In the genomic region with DNA sequence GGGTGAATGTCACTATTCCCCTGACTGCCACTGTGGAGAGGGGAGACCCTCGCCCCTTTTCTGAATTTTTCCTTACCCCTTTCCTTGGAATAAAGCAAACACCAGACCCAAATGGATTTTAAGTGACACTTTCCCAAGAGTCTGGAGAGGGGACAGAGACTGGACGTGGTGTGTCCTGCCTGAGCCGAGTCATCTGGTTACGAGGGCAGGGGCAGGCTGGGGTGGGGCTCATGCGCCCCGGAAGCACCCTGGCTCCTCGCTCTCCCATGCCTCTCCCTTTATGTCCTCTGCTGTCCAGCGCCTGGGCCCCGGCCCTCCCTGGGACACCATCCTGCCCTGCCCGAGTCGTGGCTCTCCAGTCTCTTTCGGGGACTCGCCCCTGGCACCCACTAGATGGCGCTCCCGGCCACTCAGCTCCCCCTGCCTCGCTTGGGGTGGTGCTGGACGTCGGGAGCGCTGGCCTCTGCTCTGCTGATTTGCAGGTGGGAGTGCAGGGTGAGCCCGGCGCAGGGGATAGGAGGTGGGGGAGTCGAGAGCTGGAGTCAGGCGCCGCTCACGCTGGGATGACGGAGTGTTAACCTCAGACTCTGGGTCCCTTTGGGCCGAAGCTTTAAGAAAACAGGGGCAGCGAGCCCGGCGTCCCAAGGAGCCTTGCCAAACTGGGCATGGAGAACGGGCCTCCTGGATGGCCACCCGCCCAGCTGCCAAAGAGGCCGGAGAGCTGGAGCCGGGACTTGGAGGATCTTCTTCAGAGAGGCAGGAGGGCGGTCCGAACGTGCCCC, we compare ENCODE assay signal across 8 cellular contexts.
DNase-seq lines count a peak whose midpoint lies in the region; ATAC-seq and TF ChIP-seq lines count a peak whose summit lies in the region.

No MANE protein-coding gene starts in this region.

- no peaks in the 10 kb centered on the region; a peak in 1 of 22 replicates for H4K20me1 ChIP-seq in BLaER1 treated with 17β-estradiol and CSF1 and Interleukin-3, amounts not matched to agents 10 nM and 100 nM

- H3K9me3 ChIP-seq in BLaER1 treated with 17β-estradiol and CSF1 and Interleukin-3, amounts not matched to agents 10 nM and 100 nM (replicated peaks in 1 of 11): 0 out of 22 replicates have a peak, but pooled peaks cover 0 to 4% (median 0%) of the 10 kb centered on the region in 11 experiments

- peak overlapping the region; percentile 54 to 84 (median 78); a peak in 21 of 22 replicates for H3K9ac ChIP-seq in BLaER1 treated with 17β-estradiol and CSF1 and Interleukin-3, amounts not matched to agents 10 nM and 100 nM

- H3K27me3 ChIP-seq in BLaER1 treated with 17β-estradiol and CSF1 and Interleukin-3, amounts not matched to agents 10 nM and 100 nM: peaks cover 0 to 1% (median 0%) of the 10 kb centered on the region in 11 experiments; a peak in 2 of 22 replicates
- H3K27me3 ChIP-seq in H7 (ENCODE audit: control insufficient read depth, insufficient read depth, low read length): peaks cover 7% of the 10 kb centered on the region; the same call in 1 of the 2 replicates
- peaks cover 25% of the 10 kb centered on the region for H3K27me3 ChIP-seq in kidney epithelial cell (ENCODE audit: control insufficient read depth, insufficient read depth, low read length)

- H3K36me3 ChIP-seq in BLaER1 treated with 17β-estradiol and CSF1 and Interleukin-3, amounts not matched to agents 10 nM and 100 nM: no peaks in the 10 kb centered on the region
- H3K36me3 ChIP-seq in H7 (replicated peaks; ENCODE audit: control insufficient read depth, insufficient read depth, low read length) (no peaks in the 10 kb centered on the region), kidney epithelial cell (ENCODE audit: control insufficient read depth, insufficient read depth, low read length) (no peaks in the 10 kb centered on the region)

- H3K4me1 ChIP-seq in BLaER1 treated with 17β-estradiol and CSF1 and Interleukin-3, amounts not matched to agents 10 nM and 100 nM: peaks cover 51 to 71% (median 64%) of the 10 kb centered on the region in 10 experiments

- H3K4me2 ChIP-seq in BLaER1 treated with 17β-estradiol and CSF1 and Interleukin-3, amounts not matched to agents 10 nM and 100 nM: peak overlapping the region; percentile 92 to 99 (median 98)

- H3K4me3 ChIP-seq in BLaER1 treated with 17β-estradiol and CSF1 and Interleukin-3, amounts not matched to agents 10 nM and 100 nM: peak overlapping the region; percentile 41 to 69 (median 54)
- H3K4me3 ChIP-seq in H7 (ENCODE audit: insufficient read depth, low read depth, low read length): peak overlapping the region; percentile 42
- no peak overlapping the region for H3K4me3 ChIP-seq in kidney epithelial cell (ENCODE audit: low read depth, low read length)

- peak; percentile 96 for DNase-seq in H7
- DNase-seq in NCI-H345 (lab: John Stamatoyannopoulos, UW): peak; percentile 86
- DNase-seq in activated CD4-positive, alpha-beta T cell treated with anti-CD3 and anti-CD28 coated beads for 1 hour: peak; percentile 48
- peak; percentile 48 to 82 for DNase-seq in cerebellar nuclear complex (lab: John Stamatoyannopoulos, UW)
- peak; percentile 12 for DNase-seq in kidney epithelial cell (ENCODE audit: low read depth)
- peak; percentile 42 to 59 for DNase-seq in stimulated activated CD4-positive, alpha-beta T cell treated with anti-CD3 and anti-CD28 coated beads, Interleukin-15, amount 100 ng/mL, for 1 hour (ENCODE audit: low read depth in 1 of 2, low spot score in 1 of 2)

- TF ChIP-seq CTCF in kidney epithelial cell (IDR thresholded peaks at IDR 0.05; ENCODE audit: insufficient read depth, low read length, poor library complexity, severe bottlenecking): peak; percentile 94

- no peak for ATAC-seq in GM21717 (IDR thresholded peaks at IDR 0.05; ENCODE audit: unreplicated experiment)

- H3K27ac ChIP-seq in BLaER1 treated with 17β-estradiol and CSF1 and Interleukin-3, amounts not matched to agents 10 nM and 100 nM: peak overlapping the region; percentile 43 to 96 (median 89); a peak in 21 of 22 replicates

Comparison
In these comparisons a context has a peak if more than half of its experiments do, and no peak if none do; other contexts are left out.
1. DNase-seq: peak in every context shown above with its lines; median percentile 96 in H7; 86 in NCI-H345; 65 in cerebellar nuclear complex; 50 in stimulated activated CD4-positive, alpha-beta T cell treated with anti-CD3 and anti-CD28 coated beads, Interleukin-15, amount 100 ng/mL, for 1 hour; 48 in activated CD4-positive, alpha-beta T cell treated with anti-CD3 and anti-CD28 coated beads for 1 hour; 12 in kidney epithelial cell.